In the genomic region with DNA sequence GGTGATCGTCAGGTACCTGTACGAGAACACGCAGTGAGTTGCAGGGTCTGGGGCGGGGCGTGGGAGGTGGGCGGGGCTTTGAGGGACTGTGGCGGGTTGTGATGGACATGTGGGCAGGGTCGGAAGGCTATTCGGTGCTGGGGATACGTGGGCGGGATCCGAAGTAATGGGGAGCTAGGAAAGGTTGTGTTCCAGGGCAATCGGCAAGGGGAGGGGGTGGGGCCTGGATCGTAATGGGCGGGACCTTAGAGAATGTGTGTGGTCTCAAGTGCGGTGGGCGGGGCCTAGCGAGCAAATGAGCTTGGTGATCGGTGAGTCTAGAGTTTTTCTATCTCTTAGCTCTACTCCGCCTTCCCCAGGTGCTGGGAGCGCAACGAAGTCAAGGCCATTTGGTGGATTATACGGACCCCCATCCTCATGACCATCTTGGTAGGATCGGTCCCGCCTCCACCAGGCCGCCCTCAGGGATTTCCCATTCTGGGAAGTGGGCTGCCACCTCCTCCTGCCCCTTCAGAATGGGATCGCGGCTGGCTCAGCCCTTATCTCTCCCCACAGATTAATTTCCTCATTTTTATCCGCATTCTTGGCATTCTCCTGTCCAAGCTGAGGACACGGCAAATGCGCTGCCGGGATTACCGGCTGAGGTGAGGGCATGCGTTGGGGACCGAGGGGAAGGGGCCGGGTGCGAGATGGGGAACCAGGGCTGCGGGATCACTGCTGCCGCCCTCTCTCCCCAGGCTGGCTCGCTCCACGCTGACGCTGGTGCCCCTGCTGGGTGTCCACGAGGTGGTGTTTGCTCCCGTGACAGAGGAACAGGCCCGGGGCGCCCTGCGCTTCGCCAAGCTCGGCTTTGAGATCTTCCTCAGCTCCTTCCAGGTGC, we compare ENCODE assay signal across 8 cellular contexts. TPM values are rescaled to one million over a fixed set of nuclear protein-coding genes. Genes with fewer than 3 reads are reported as not detected.
A peak's percentile ranks its signal among the peaks of the same experiment; 100 is the strongest.
DNase-seq lines count a peak whose midpoint lies in the region; ATAC-seq and TF ChIP-seq lines count a peak whose summit lies in the region.

No MANE protein-coding gene starts in this region.

- H3K4me1 ChIP-seq in mucosa of descending colon (ENCODE audit: low read depth) = peaks cover 22% of the 10 kb centered on the region

- peak overlapping the region; percentile 34 for H3K4me3 ChIP-seq in AG04449 (ENCODE audit: low read depth, low read length)
- peak overlapping the region; percentile 44 for H3K4me3 ChIP-seq in epithelial cell of esophagus (ENCODE audit: low read length)
- H3K4me3 ChIP-seq in mucosa of descending colon = no peak overlapping the region

- TF ChIP-seq CTCF in AG04449 (IDR thresholded peaks at IDR 0.05; ENCODE audit: insufficient read depth, low read length, missing control alignments) = no peak
- TF ChIP-seq CTCF in GM20000 (IDR thresholded peaks at IDR 0.05; ENCODE audit: extremely low read depth, missing control alignments) = no peak
- peak; percentile 42 for TF ChIP-seq CTCF in epithelial cell of esophagus (IDR thresholded peaks at IDR 0.05; ENCODE audit: insufficient read depth, low read depth, low read length, missing control alignments)
- TF ChIP-seq CTCF in mucosa of descending colon (IDR thresholded peaks at IDR 0.05) = no peak

- CTCF ChIA-PET in AG04449 (lab: Yijun Ruan, JAX) = interaction anchor here (0.9 to 9.8 kb wide), 5 partner anchors 8 to 238 kb away, joined by 3 to 122 read pairs (median 5); a partner anchor contains a TSS

- peak; percentile 84 for ATAC-seq in mucosa of descending colon
- ATAC-seq in GM19452 (IDR thresholded peaks at IDR 0.05; ENCODE audit: unreplicated experiment) = no peak

- H3K36me3 ChIP-seq in mucosa of descending colon (ENCODE audit: low read depth) = no peaks in the 10 kb centered on the region

- no peak for DNase-seq in AG04449 (ENCODE audit: low read depth, low spot score)
- peak; percentile 93 for DNase-seq in GM20000 (ENCODE audit: low spot score)
- DNase-seq in NCI-H460 (ENCODE audit: extremely low read depth, low read depth) = peak; percentile 21
- DNase-seq in activated T-cell treated with anti-CD3 and anti-CD28 coated beads for 1 hour (ENCODE audit: low read depth) = peak; percentile 79
- DNase-seq in epithelial cell of esophagus (ENCODE audit: low read depth) = peak; percentile 99
- peak; percentile 94 to 99 (median 97) for DNase-seq in mucosa of descending colon
- peak; percentile 37 to 58 for DNase-seq in stimulated activated CD8-positive, alpha-beta memory T cell treated with anti-CD3 and anti-CD28 coated beads, Interleukin-7, amount 100 ng/mL, for 1 hour (ENCODE audit: low read depth in 2 of 2)

- intact Hi-C loops in mucosa of descending colon (cut with DNase I, micrococcal nuclease) = no loop called here

- no peaks in the 10 kb centered on the region for H3K9me3 ChIP-seq in mucosa of descending colon

- POLR2A ChIA-PET in AG04449 (lab: Yijun Ruan, JAX) = interaction anchor here (0.6 kb wide), 1 partner anchor 12 kb away, joined by 5 read pairs; no protein-coding TSS in a partner anchor

RNA-seq across cellular contexts. Expression of a gene that starts 9.6 kb away (rescaled TPM):
- 0.69 and 1.1 TPM in 2 replicates for total RNA-seq in NCI-H460 (2014; rRNA removed; shearing (Covaris generic))
- polyA plus RNA-seq in NCI-H460 (2014; cell fraction: nucleus; rRNA removed) = 0.67 and 2.7 TPM in 2 replicates
- 10 to 100 TPM in 2 of 3 donors, 1 to 10 TPM in 1; 6.8 to 19.4 (median 14.2) TPM for total RNA-seq in mucosa of descending colon

RNA-seq across cellular contexts. Expression of a gene that starts 14.2 kb away (rescaled TPM):
- total RNA-seq in NCI-H460 (2014; rRNA removed; shearing (Covaris generic)) = 213 and 246 TPM in 2 replicates
- 250 and 396 TPM in 2 replicates for polyA plus RNA-seq in NCI-H460 (2014; cell fraction: nucleus; rRNA removed)
- 100 to 1,000 TPM; 201 to 270 (median 230) TPM for total RNA-seq in mucosa of descending colon

RNA-seq across cellular contexts. Expression of a gene that starts 14.9 kb away (rescaled TPM):
- total RNA-seq in NCI-H460 (2014; rRNA removed; shearing (Covaris generic)) = 6.3 and 6.6 TPM in 2 replicates
- polyA plus RNA-seq in NCI-H460 (2014; cell fraction: nucleus; rRNA removed) = 12.5 and 37.3 TPM in 2 replicates
- 1 to 10 TPM; 8.2 to 8.9 (median 8.3) TPM for total RNA-seq in mucosa of descending colon

RNA-seq across cellular contexts. Expression of a gene that starts 38.4 kb away (rescaled TPM):
- total RNA-seq in NCI-H460 (2014; rRNA removed; shearing (Covaris generic)) = 19.1 and 21.4 TPM in 2 replicates
- polyA plus RNA-seq in NCI-H460 (2014; cell fraction: nucleus; rRNA removed) = 69.1 and 88.6 TPM in 2 replicates
- total RNA-seq in mucosa of descending colon = 100 to 1,000 TPM in 1 of 3 donors, 10 to 100 TPM in 2; 59.9 to 119 (median 79.1) TPM

RNA-seq across cellular contexts. Expression of a gene that starts 53.1 kb away (rescaled TPM):
- 9.8 and 11.5 TPM in 2 replicates for total RNA-seq in NCI-H460 (2014; rRNA removed; shearing (Covaris generic))
- polyA plus RNA-seq in NCI-H460 (2014; cell fraction: nucleus; rRNA removed) = 27.0 and 46.4 TPM in 2 replicates
- total RNA-seq in mucosa of descending colon = 10 to 100 TPM; 30.1 to 34.0 (median 32.3) TPM
